Comparison of ENCODE assay signal across 18 cellular contexts in the genomic region with DNA sequence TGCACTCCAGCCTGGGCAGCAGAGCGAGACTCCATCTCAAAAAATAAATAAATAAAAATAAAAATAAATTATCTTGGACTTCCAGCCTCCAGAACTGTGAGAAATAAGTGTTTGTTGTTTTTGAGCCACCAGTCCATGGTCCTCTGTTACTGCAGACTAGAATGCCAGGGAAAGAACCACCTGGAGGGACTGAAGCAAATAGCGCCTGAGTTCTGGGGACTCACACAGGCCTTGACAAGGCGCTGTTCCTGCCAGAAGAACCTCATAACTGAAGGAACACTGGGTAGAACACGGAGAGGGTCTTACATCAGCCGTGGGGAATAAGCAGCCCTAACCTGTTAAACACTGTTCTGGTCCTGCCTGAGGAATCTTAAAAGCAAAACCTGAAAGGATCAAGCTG. TPM values are rescaled to one million over a fixed set of nuclear protein-coding genes. Genes with fewer than 3 reads are reported as not detected.
A peak's percentile ranks its signal among the peaks of the same experiment; 100 is the strongest.
DNase-seq lines count a peak whose midpoint lies in the region; ATAC-seq and TF ChIP-seq lines count a peak whose summit lies in the region.
"Had no signal": no experiment of that assay in that cellular context is flagged by ENCODE, and none has a peak within 500 bp of the region (broad histone marks: within the 10 kb centered on the region; RNA-seq: fewer than 3 reads in every experiment).

No MANE protein-coding gene starts in this region.

- no peak overlapping the region for H3K4me3 Mint-ChIP-seq in activated naive CD8-positive, alpha-beta T cell
- H3K4me3 Mint-ChIP-seq in activated naive CD8-positive, alpha-beta T cell treated with anti-CD3 and anti-CD28 coated beads for 36 hours, result no peak overlapping the region
- no peak overlapping the region for H3K4me3 Mint-ChIP-seq in nephron progenitor cell
- H3K4me3 Mint-ChIP-seq: B cell; CD4-positive, alpha-beta T cell; CD8-positive, alpha-beta T cell had no signal

- peak overlapping the region; percentile 46 for H3K27ac Mint-ChIP-seq in activated naive CD8-positive, alpha-beta T cell
- H3K27ac Mint-ChIP-seq in activated naive CD8-positive, alpha-beta T cell treated with anti-CD3 and anti-CD28 coated beads for 36 hours, result no peak overlapping the region
- peak overlapping the region; percentile 79 for H3K27ac Mint-ChIP-seq in nephron progenitor cell
- H3K27ac Mint-ChIP-seq: B cell; CD4-positive, alpha-beta T cell; CD8-positive, alpha-beta T cell had no signal

- H3K36me3 Mint-ChIP-seq in activated naive CD8-positive, alpha-beta T cell, result peaks cover 2% of the 10 kb centered on the region
- H3K36me3 Mint-ChIP-seq in activated naive CD8-positive, alpha-beta T cell treated with anti-CD3 and anti-CD28 coated beads for 36 hours, result peaks cover 17% of the 10 kb centered on the region
- peaks cover 28% of the 10 kb centered on the region for H3K36me3 Mint-ChIP-seq in nephron progenitor cell (ENCODE audit: low read depth)

- peaks cover 11% of the 10 kb centered on the region for H3K36me3 ChIP-seq in WERI-Rb-1

- no peaks in the 10 kb centered on the region for H3K9me3 Mint-ChIP-seq in activated naive CD8-positive, alpha-beta T cell (ENCODE audit: low read depth)
- H3K9me3 Mint-ChIP-seq in activated naive CD8-positive, alpha-beta T cell treated with anti-CD3 and anti-CD28 coated beads for 36 hours, result no peaks in the 10 kb centered on the region
- no peaks in the 10 kb centered on the region for H3K9me3 Mint-ChIP-seq in nephron progenitor cell
- H3K9me3 Mint-ChIP-seq: CD4-positive, alpha-beta T cell; CD8-positive, alpha-beta T cell had no signal

- H3K27me3 Mint-ChIP-seq in activated naive CD8-positive, alpha-beta T cell, result no peaks in the 10 kb centered on the region
- no peaks in the 10 kb centered on the region for H3K27me3 Mint-ChIP-seq in activated naive CD8-positive, alpha-beta T cell treated with anti-CD3 and anti-CD28 coated beads for 36 hours
- peaks cover 3% of the 10 kb centered on the region for H3K27me3 Mint-ChIP-seq in nephron progenitor cell (ENCODE audit: low read depth, poor library complexity)
- H3K27me3 Mint-ChIP-seq: B cell; CD4-positive, alpha-beta T cell had no signal

- no peaks in the 10 kb centered on the region for H3K9me3 ChIP-seq in WERI-Rb-1 (ENCODE audit: severe bottlenecking)
- H3K9me3 ChIP-seq: A549; BLaER1 treated with 17β-estradiol and CSF1 and Interleukin-3, amounts not matched to agents 10 nM and 100 nM; Caco-2 had no signal

- H3K4me3 ChIP-seq in WERI-Rb-1 (ENCODE audit: low read depth, low read length), result no peak overlapping the region
- H3K4me3 ChIP-seq: A549; BLaER1 treated with 17β-estradiol and CSF1 and Interleukin-3, amounts not matched to agents 10 nM and 100 nM had no signal

- ATAC-seq in GM21515 (IDR thresholded peaks at IDR 0.05; ENCODE audit: unreplicated experiment), result no peak
- ATAC-seq: A549; CD8-positive, alpha-beta T cell had no signal

- no peak for DNase-seq in activated naive CD8-positive, alpha-beta T cell treated with anti-CD3 and anti-CD28 coated beads for 36 hours
- DNase-seq in nephron progenitor cell (no peak), WERI-Rb-1 (no peak)
- DNase-seq: AML-193; Caco-2; Calu3; CD4-positive, alpha-beta T cell; CD8-positive, alpha-beta T cell; DMS79 treated with DMSO at 0.1 percent for 48 hours; GF-D8 had no signal

- no peak overlapping the region for H3K27ac ChIP-seq in WERI-Rb-1
- H3K27ac ChIP-seq: 22Rv1; A549; BLaER1 treated with 17β-estradiol and CSF1 and Interleukin-3, amounts not matched to agents 10 nM and 100 nM; C4-2B had no signal

- peaks cover 14% of the 10 kb centered on the region for H3K4me1 Mint-ChIP-seq in activated naive CD8-positive, alpha-beta T cell (ENCODE audit: low read depth)
- peaks cover 10% of the 10 kb centered on the region for H3K4me1 Mint-ChIP-seq in activated naive CD8-positive, alpha-beta T cell treated with anti-CD3 and anti-CD28 coated beads for 36 hours
- peaks cover 31% of the 10 kb centered on the region for H3K4me1 Mint-ChIP-seq in nephron progenitor cell

- no peaks in the 10 kb centered on the region for H3K27me3 ChIP-seq in WERI-Rb-1 (ENCODE audit: insufficient read depth, low read depth, severe bottlenecking)
- H3K27me3 ChIP-seq: BLaER1 treated with 17β-estradiol and CSF1 and Interleukin-3, amounts not matched to agents 10 nM and 100 nM had no signal

- TF ChIP-seq CTCF in nephron progenitor cell (IDR thresholded peaks at IDR 0.05) (no peak), WERI-Rb-1 (IDR thresholded peaks at IDR 0.05; ENCODE audit: low read depth, low read length) (no peak)

RNA-seq across cellular contexts. Expression of a gene that starts 8.4 kb away (rescaled TPM):
- total RNA-seq in activated naive CD8-positive, alpha-beta T cell treated with anti-CD3 and anti-CD28 coated beads for 36 hours, result 100 to 1,000 TPM; 101 to 108 TPM

RNA-seq across cellular contexts. Expression of a gene that starts 22.9 kb away (rescaled TPM):
- 1 to 10 TPM; 4.3 to 4.9 TPM for total RNA-seq in activated naive CD8-positive, alpha-beta T cell treated with anti-CD3 and anti-CD28 coated beads for 36 hours
- total RNA-seq: A172 had no signal

RNA-seq across cellular contexts. Expression of a gene that starts 25.4 kb away (rescaled TPM):
- total RNA-seq in activated naive CD8-positive, alpha-beta T cell treated with anti-CD3 and anti-CD28 coated beads for 36 hours, result 1 to 10 TPM in 1 of 2 experiments, under 1 TPM in 1; 0.98 to 1.8 TPM
- total RNA-seq: A172; B cell; Caco-2; CD4-positive, alpha-beta T cell; CD8-positive, alpha-beta T cell had no signal

RNA-seq across cellular contexts. Expression of a gene that starts 32.5 kb away (rescaled TPM):
- under 1 TPM in 1 of 2 experiments, not detected in 1; 0.34 TPM for total RNA-seq in activated naive CD8-positive, alpha-beta T cell treated with anti-CD3 and anti-CD28 coated beads for 36 hours
- total RNA-seq: B cell; CD4-positive, alpha-beta T cell; CD8-positive, alpha-beta T cell had no signal
